Comparison of ENCODE assay signal across 26 cellular contexts in genomic region chr2:232809349-232810124, GRCh38. TPM values are rescaled to one million over a fixed set of nuclear protein-coding genes. Genes with fewer than 3 reads are reported as not detected.
DNase-seq lines count a peak whose midpoint lies in the region; ATAC-seq and TF ChIP-seq lines count a peak whose summit lies in the region.
"Had no signal": no experiment of that assay in that cellular context is flagged by ENCODE, and none has a peak within 500 bp of the region (broad histone marks: within the 10 kb centered on the region; RNA-seq: fewer than 3 reads in every experiment).

No MANE protein-coding gene starts in this region.

- no peaks in the 10 kb centered on the region for H3K9me3 ChIP-seq in DOHH2 (ENCODE audit: control insufficient read depth, insufficient read depth, low read length)
- H3K9me3 ChIP-seq in mucosa of descending colon = no peaks in the 10 kb centered on the region
- H3K9me3 ChIP-seq: ascending aorta, lower lobe of right lung, thyroid gland had no signal

- TF ChIP-seq CTCF in DOHH2 (IDR thresholded peaks at IDR 0.05; ENCODE audit: low read depth, low read length, poor library complexity, severe bottlenecking) = peak; percentile 22
- no peak for TF ChIP-seq CTCF in choroid plexus epithelial cell (conservative IDR thresholded peaks at IDR 0.05; ENCODE audit: low read depth, low read length)
- TF ChIP-seq CTCF in mucosa of descending colon (IDR thresholded peaks at IDR 0.05) = no peak
- no peak for TF ChIP-seq CTCF in natural killer cell (IDR thresholded peaks at IDR 0.05)

- H3K9me3 Mint-ChIP-seq in natural killer cell = no peaks in the 10 kb centered on the region
- H3K9me3 Mint-ChIP-seq in activated CD4-positive, alpha-beta memory T cell treated with anti-CD3 and anti-CD28 coated beads, Interleukin-2, amount 10 ng/mL, durations not matched to agents 7 days and 5 days = no peaks in the 10 kb centered on the region
- H3K9me3 Mint-ChIP-seq: activated CD4-positive, alpha-beta T cell treated with anti-CD3 and anti-CD28 coated beads, Interleukin-2, amount 10 ng/mL, durations not matched to agents 7 days and 5 days; activated naive CD4-positive, alpha-beta T cell treated with anti-CD3 and anti-CD28 coated beads, Interleukin-2, amount 10 ng/mL, durations not matched to agents 7 days and 5 days; endodermal cell; immature natural killer cell; stimulated activated memory B cell treated with anti-CD40 and anti-IgM and Interleukin-4, amounts not matched to agents 10 μg/mL and 1 μg/mL and 100 μg/mL, for 72 hours had no signal

- H3K79me2 ChIP-seq in DOHH2 (ENCODE audit: control insufficient read depth, low read length) = no peaks in the 10 kb centered on the region

- H3K27ac ChIP-seq in DOHH2 (ENCODE audit: low read depth, low read length) = no peak overlapping the region
- H3K27ac ChIP-seq: ascending aorta, lower lobe of right lung, thyroid gland had no signal

- peaks cover 6% of the 10 kb centered on the region for H3K36me3 Mint-ChIP-seq in natural killer cell
- H3K36me3 Mint-ChIP-seq in activated CD4-positive, alpha-beta memory T cell treated with anti-CD3 and anti-CD28 coated beads, Interleukin-2, amount 10 ng/mL, durations not matched to agents 7 days and 5 days (ENCODE audit: low read depth) = peaks cover 49% of the 10 kb centered on the region

- H3K9me2 ChIP-seq in DOHH2 (replicated peaks; ENCODE audit: control insufficient read depth, low read length) = no peaks in the 10 kb centered on the region

- H3K27ac Mint-ChIP-seq in natural killer cell = no peak overlapping the region
- no peak overlapping the region for H3K27ac Mint-ChIP-seq in activated CD4-positive, alpha-beta memory T cell treated with anti-CD3 and anti-CD28 coated beads, Interleukin-2, amount 10 ng/mL, durations not matched to agents 7 days and 5 days
- H3K27ac Mint-ChIP-seq: activated CD4-positive, alpha-beta T cell treated with anti-CD3 and anti-CD28 coated beads, Interleukin-2, amount 10 ng/mL, durations not matched to agents 7 days and 5 days; activated naive CD4-positive, alpha-beta T cell treated with anti-CD3 and anti-CD28 coated beads, Interleukin-2, amount 10 ng/mL, durations not matched to agents 7 days and 5 days; endodermal cell; stimulated activated memory B cell treated with anti-CD40 and anti-IgM and Interleukin-4, amounts not matched to agents 10 μg/mL and 1 μg/mL and 100 μg/mL, for 72 hours had no signal

- H3K4me1 ChIP-seq in DOHH2 (ENCODE audit: control insufficient read depth, low read length) (no peaks in the 10 kb centered on the region), mucosa of descending colon (ENCODE audit: low read depth) (peaks cover 4% of the 10 kb centered on the region)
- H3K4me1 ChIP-seq: ascending aorta, lower lobe of right lung, thyroid gland had no signal

- H3K27me3 ChIP-seq in DOHH2 (ENCODE audit: control insufficient read depth, low read length) = no peaks in the 10 kb centered on the region
- H3K27me3 ChIP-seq: ascending aorta, thyroid gland had no signal

- H3K4me2 ChIP-seq in DOHH2 (ENCODE audit: low read length) = no peak overlapping the region

- no peaks in the 10 kb centered on the region for H3K4me1 Mint-ChIP-seq in natural killer cell
- H3K4me1 Mint-ChIP-seq in activated CD4-positive, alpha-beta memory T cell treated with anti-CD3 and anti-CD28 coated beads, Interleukin-2, amount 10 ng/mL, durations not matched to agents 7 days and 5 days = peaks cover 3% of the 10 kb centered on the region
- H3K4me1 Mint-ChIP-seq: activated naive CD4-positive, alpha-beta T cell treated with anti-CD3 and anti-CD28 coated beads, Interleukin-2, amount 10 ng/mL, durations not matched to agents 7 days and 5 days; endodermal cell; stimulated activated memory B cell treated with anti-CD40 and anti-IgM and Interleukin-4, amounts not matched to agents 10 μg/mL and 1 μg/mL and 100 μg/mL, for 72 hours had no signal

- POLR2A ChIA-PET in activated CD4-positive, alpha-beta memory T cell treated with anti-CD3 and anti-CD28 coated beads, Interleukin-2, amount 10 ng/mL, durations not matched to agents 7 days and 5 days (lab: Charles Lee) = no interaction called here

- H4K20me1 ChIP-seq in DOHH2 (ENCODE audit: control insufficient read depth, insufficient read depth, low read depth, low read length) = no peaks in the 10 kb centered on the region

- peak; percentile 43 for ATAC-seq in mucosa of descending colon
- no peak for ATAC-seq in natural killer cell
- ATAC-seq: lower lobe of right lung; sciatic nerve; stimulated activated memory B cell treated with anti-CD40 and anti-IgM and Interleukin-4, amounts not matched to agents 10 μg/mL and 1 μg/mL and 100 μg/mL, for 72 hours had no signal

- H3F3A ChIP-seq in DOHH2 (ENCODE audit: control insufficient read depth, insufficient read depth) = no peaks in the 10 kb centered on the region

- peak; percentile 5 to 11 for DNase-seq in Kasumi-1 (lab: John Stamatoyannopoulos, UW)
- DNase-seq in choroid plexus epithelial cell (ENCODE audit: low read depth) = peak; percentile 9
- DNase-seq in mucosa of descending colon = no peak
- DNase-seq in DMS79 treated with DMSO at 0.1 percent for 48 hours (lab: John Stamatoyannopoulos, UW) = no peak
- no peak for DNase-seq in stimulated activated CD4-positive, alpha-beta T cell treated with anti-CD3 and anti-CD28 coated beads, Interleukin-2, amount 100 ng/mL, for 24 hours
- no peak for DNase-seq in natural killer cell
- no peak for DNase-seq in activated CD4-positive, alpha-beta memory T cell treated with anti-CD3 and anti-CD28 coated beads, Interleukin-2, amount 10 ng/mL, durations not matched to agents 7 days and 5 days
- DNase-seq: activated CD4-positive, alpha-beta T cell treated with anti-CD3 and anti-CD28 coated beads, Interleukin-2, amount 10 ng/mL, durations not matched to agents 7 days and 5 days; activated naive CD4-positive, alpha-beta T cell treated with anti-CD3 and anti-CD28 coated beads, Interleukin-2, amount 10 ng/mL, durations not matched to agents 7 days and 5 days; activated T-cell treated with anti-CD3 and anti-CD28 coated beads, Interleukin-2, amount 50 U/mL, for 1 hour; endodermal cell; head of caudate nucleus; immature natural killer cell; lower lobe of right lung; MM.1S; NCI-H1930; NCI-H446 treated with DMSO at 0.1 percent for 48 hours; NK-92 treated with Interleukin-12 subunit alpha and Interleukin-12 subunit beta, amount 100 ng/mL, for 24 hours; occipital lobe; thyroid gland had no signal

- CTCF ChIA-PET in activated CD4-positive, alpha-beta memory T cell treated with anti-CD3 and anti-CD28 coated beads, Interleukin-2, amount 10 ng/mL, durations not matched to agents 7 days and 5 days (lab: Charles Lee) = interaction anchor here (0.6 to 2.3 kb wide), 11 partner anchors 12 to 568 kb away, joined by 3 to 8 read pairs (median 4); no protein-coding TSS in a partner anchor

- H3K4me3 ChIP-seq in DOHH2 (ENCODE audit: low read length) = no peak overlapping the region
- no peak overlapping the region for H3K4me3 ChIP-seq in choroid plexus epithelial cell (ENCODE audit: low read depth, low read length)
- H3K4me3 ChIP-seq in mucosa of descending colon = no peak overlapping the region
- H3K4me3 ChIP-seq: ascending aorta, lower lobe of right lung, thyroid gland had no signal

- no peaks in the 10 kb centered on the region for H3K27me3 Mint-ChIP-seq in natural killer cell (ENCODE audit: low read depth in 2 of 2)
- no peaks in the 10 kb centered on the region for H3K27me3 Mint-ChIP-seq in activated CD4-positive, alpha-beta memory T cell treated with anti-CD3 and anti-CD28 coated beads, Interleukin-2, amount 10 ng/mL, durations not matched to agents 7 days and 5 days
- H3K27me3 Mint-ChIP-seq: activated CD4-positive, alpha-beta T cell treated with anti-CD3 and anti-CD28 coated beads, Interleukin-2, amount 10 ng/mL, durations not matched to agents 7 days and 5 days; activated naive CD4-positive, alpha-beta T cell treated with anti-CD3 and anti-CD28 coated beads, Interleukin-2, amount 10 ng/mL, durations not matched to agents 7 days and 5 days; stimulated activated memory B cell treated with anti-CD40 and anti-IgM and Interleukin-4, amounts not matched to agents 10 μg/mL and 1 μg/mL and 100 μg/mL, for 72 hours had no signal

- H3K36me3 ChIP-seq in DOHH2 (ENCODE audit: control insufficient read depth, low read length) (peaks cover 74% of the 10 kb centered on the region), mucosa of descending colon (ENCODE audit: low read depth) (no peaks in the 10 kb centered on the region)

- H3K4me3 Mint-ChIP-seq in natural killer cell = no peak overlapping the region
- H3K4me3 Mint-ChIP-seq in activated CD4-positive, alpha-beta memory T cell treated with anti-CD3 and anti-CD28 coated beads, Interleukin-2, amount 10 ng/mL, durations not matched to agents 7 days and 5 days = no peak overlapping the region
- H3K4me3 Mint-ChIP-seq: activated CD4-positive, alpha-beta T cell treated with anti-CD3 and anti-CD28 coated beads, Interleukin-2, amount 10 ng/mL, durations not matched to agents 7 days and 5 days; activated naive CD4-positive, alpha-beta T cell treated with anti-CD3 and anti-CD28 coated beads, Interleukin-2, amount 10 ng/mL, durations not matched to agents 7 days and 5 days; endodermal cell; immature natural killer cell; stimulated activated memory B cell treated with anti-CD40 and anti-IgM and Interleukin-4, amounts not matched to agents 10 μg/mL and 1 μg/mL and 100 μg/mL, for 72 hours had no signal

- intact Hi-C loops in mucosa of descending colon (cut with DNase I, micrococcal nuclease) (no loop called here), natural killer cell (cut with micrococcal nuclease) (loop anchor here (2.0 kb wide), 1 partner anchor 443 kb away; no protein-coding TSS in a partner anchor)

RNA-seq across cellular contexts. Expression of gene KCNJ13, which starts 33.2 kb away (rescaled TPM):
- total RNA-seq in mucosa of descending colon (not detected), natural killer cell (not detected)
- total RNA-seq in activated CD4-positive, alpha-beta memory T cell treated with anti-CD3 and anti-CD28 coated beads, Interleukin-2, amount 10 ng/mL, durations not matched to agents 7 days and 5 days = not detected
- total RNA-seq: activated CD4-positive, alpha-beta T cell treated with anti-CD3 and anti-CD28 coated beads, Interleukin-2, amount 10 ng/mL, durations not matched to agents 7 days and 5 days; ascending aorta; fibroblast of lung; H1; lower lobe of right lung; sciatic nerve had no signal

Comparison
In these comparisons a context has a peak if more than half of its experiments do, and no peak if none do; other contexts are left out.
1. DNase-seq: peak in Kasumi-1 (2 of 2) and choroid plexus epithelial cell (single experiment); none in mucosa of descending colon (0 of 3), DMS79 treated with DMSO at 0.1 percent for 48 hours (single experiment), stimulated activated CD4-positive, alpha-beta T cell treated with anti-CD3 and anti-CD28 coated beads, Interleukin-2, amount 100 ng/mL, for 24 hours (0 of 2), natural killer cell (single experiment) and activated CD4-positive, alpha-beta memory T cell treated with anti-CD3 and anti-CD28 coated beads, Interleukin-2, amount 10 ng/mL, durations not matched to agents 7 days and 5 days (single experiment).